In genomic region chr14:99524091-99524661, GRCh38 we compare ENCODE assay signal across 1 cellular context.
TF ChIP-seq lines count a peak whose summit lies in the region.

No MANE protein-coding gene starts in this region.

TF ChIP-seq in IMR-90, 13 proteins besides CTCF, POLR2A, EP300 and RAD21:
- no peak for TF ChIP-seq BHLHE40 (IDR thresholded peaks at IDR 0.05; ENCODE audit: low read depth, low read length)
- TF ChIP-seq MAFK (IDR thresholded peaks at IDR 0.05; ENCODE audit: low read depth, low read length): no peak
- TF ChIP-seq RFX5 (IDR thresholded peaks at IDR 0.05; ENCODE audit: low read depth, low read length): no peak
- no peak for TF ChIP-seq RCOR1 (IDR thresholded peaks at IDR 0.05; ENCODE audit: insufficient replicate concordance, low read length)
- TF ChIP-seq, protein P1, sequence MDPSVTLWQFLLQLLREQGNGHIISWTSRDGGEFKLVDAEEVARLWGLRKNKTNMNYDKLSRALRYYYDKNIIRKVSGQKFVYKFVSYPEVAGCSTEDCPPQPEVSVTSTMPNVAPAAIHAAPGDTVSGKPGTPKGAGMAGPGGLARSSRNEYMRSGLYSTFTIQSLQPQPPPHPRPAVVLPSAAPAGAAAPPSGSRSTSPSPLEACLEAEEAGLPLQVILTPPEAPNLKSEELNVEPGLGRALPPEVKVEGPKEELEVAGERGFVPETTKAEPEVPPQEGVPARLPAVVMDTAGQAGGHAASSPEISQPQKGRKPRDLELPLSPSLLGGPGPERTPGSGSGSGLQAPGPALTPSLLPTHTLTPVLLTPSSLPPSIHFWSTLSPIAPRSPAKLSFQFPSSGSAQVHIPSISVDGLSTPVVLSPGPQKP (IDR thresholded peaks at IDR 0.05; ENCODE audit: borderline replicate concordance, low read depth, low read length): no peak
- TF ChIP-seq SMC3 (IDR thresholded peaks at IDR 0.05; ENCODE audit: low read depth, low read length): no peak
- no peak for TF ChIP-seq MAZ (IDR thresholded peaks at IDR 0.05; ENCODE audit: borderline replicate concordance, low read depth, low read length)
- TF ChIP-seq, protein P2, sequence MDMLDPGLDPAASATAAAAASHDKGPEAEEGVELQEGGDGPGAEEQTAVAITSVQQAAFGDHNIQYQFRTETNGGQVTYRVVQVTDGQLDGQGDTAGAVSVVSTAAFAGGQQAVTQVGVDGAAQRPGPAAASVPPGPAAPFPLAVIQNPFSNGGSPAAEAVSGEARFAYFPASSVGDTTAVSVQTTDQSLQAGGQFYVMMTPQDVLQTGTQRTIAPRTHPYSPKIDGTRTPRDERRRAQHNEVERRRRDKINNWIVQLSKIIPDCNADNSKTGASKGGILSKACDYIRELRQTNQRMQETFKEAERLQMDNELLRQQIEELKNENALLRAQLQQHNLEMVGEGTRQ (IDR thresholded peaks at IDR 0.05; ENCODE audit: low read depth, low read length): no peak
- no peak for TF ChIP-seq CEBPB (IDR thresholded peaks at IDR 0.05; ENCODE audit: low read depth, low read length)
- no peak for TF ChIP-seq NFE2L2 (IDR thresholded peaks at IDR 0.05; ENCODE audit: low read depth, low read length)
- no peak for TF ChIP-seq CHD1 (IDR thresholded peaks at IDR 0.05; ENCODE audit: low read depth, low read length)
- TF ChIP-seq MXI1 (IDR thresholded peaks at IDR 0.05; ENCODE audit: borderline replicate concordance, low read depth, low read length): no peak
- TF ChIP-seq FOS (IDR thresholded peaks at IDR 0.05; ENCODE audit: low read depth, low read length): no peak
